25 cellular contexts compared by ENCODE assay signal in the genomic region with DNA sequence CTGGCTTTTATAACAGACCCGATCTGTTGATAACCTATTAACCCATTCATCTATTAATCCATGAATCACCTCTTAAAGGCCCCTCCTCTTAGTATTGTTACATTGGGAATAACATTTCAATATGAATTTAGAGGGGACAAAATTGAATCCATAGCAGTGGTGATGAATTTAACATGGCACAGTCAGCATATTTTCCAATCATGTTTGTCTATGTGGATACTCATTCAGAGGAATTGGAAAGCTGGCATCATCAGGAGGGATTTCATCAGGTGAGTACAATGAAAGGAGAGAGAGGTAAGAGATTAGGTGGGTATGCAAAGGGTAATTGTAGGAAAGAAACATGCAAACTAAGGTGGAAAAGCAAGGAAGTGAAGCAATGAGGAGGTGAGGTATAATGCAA.
"Had no signal": no experiment of that assay in that cellular context is flagged by ENCODE, and none has a peak within 500 bp of the region (broad histone marks: within the 10 kb centered on the region; RNA-seq: fewer than 3 reads in every experiment).

No MANE protein-coding gene starts in this region.

- H3K36me3 ChIP-seq: colonic mucosa, esophagus squamous epithelium, gastrocnemius medialis, heart right ventricle, left lung, lower lobe of right lung had no signal

- DNase-seq: colonic mucosa; cortex of kidney; effector CD8-positive, alpha-beta T cell; effector memory CD8-positive, alpha-beta T cell; endodermal cell; erythroblast; esophagus squamous epithelium; foreskin fibroblast; foreskin melanocyte; gastrocnemius medialis; glutamatergic neuron; heart right ventricle; hippocampal formation; left cardiac atrium; left lung; left ventricle myocardium superior; lower lobe of right lung; mesenchymal stem cell; mucosa of descending colon; naive B cell had no signal

- H3K4me1 ChIP-seq: colonic mucosa had no signal

- FAIRE-seq: endometrium, islet of Langerhans, keratinocyte had no signal

- ATAC-seq: effector memory CD8-positive, alpha-beta T cell; esophagus mucosa; gastrocnemius medialis; heart right ventricle; left cardiac atrium; left lung; left ventricle myocardium superior; lower lobe of right lung; mucosa of descending colon had no signal

- H3K27ac ChIP-seq: colonic mucosa, epithelial cell of prostate, esophagus squamous epithelium, gastrocnemius medialis, left lung, lower lobe of right lung had no signal

- H3K4me3 ChIP-seq: colonic mucosa, esophagus squamous epithelium, gastrocnemius medialis, heart right ventricle, left lung, lower lobe of right lung, mucosa of descending colon had no signal

- H3K27me3 ChIP-seq: colonic mucosa, esophagus squamous epithelium, gastrocnemius medialis, heart right ventricle, left lung had no signal

- H3K9me3 ChIP-seq: colonic mucosa, esophagus squamous epithelium, gastrocnemius medialis, heart right ventricle, left lung, lower lobe of right lung, mucosa of descending colon had no signal
